In the genomic region with DNA sequence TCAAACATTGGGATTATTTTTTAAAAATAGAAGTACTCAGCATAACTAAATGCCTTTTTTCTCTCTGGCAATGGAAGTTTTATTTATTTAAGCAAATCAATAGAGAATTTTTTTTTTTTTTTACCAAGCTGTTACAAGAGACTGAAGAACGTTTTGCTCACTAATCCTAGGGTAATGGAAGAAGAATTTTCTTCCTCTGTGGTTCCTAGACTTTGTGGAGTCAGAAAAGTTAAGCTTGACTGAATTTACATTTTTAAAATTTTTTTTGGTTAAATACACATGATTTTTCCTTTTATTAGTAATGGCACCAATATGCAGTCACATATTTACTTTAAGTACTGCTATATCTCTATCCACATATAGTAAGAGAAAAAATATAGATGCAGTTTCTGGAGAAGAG, we compare ENCODE assay signal across 1 cellular context.
TF ChIP-seq lines count a peak whose summit lies in the region.

No MANE protein-coding gene starts in this region.

TF ChIP-seq in GM23338, 12 proteins besides CTCF, POLR2A, EP300 and RAD21 (continued from another document):
- TF ChIP-seq, protein P1, sequence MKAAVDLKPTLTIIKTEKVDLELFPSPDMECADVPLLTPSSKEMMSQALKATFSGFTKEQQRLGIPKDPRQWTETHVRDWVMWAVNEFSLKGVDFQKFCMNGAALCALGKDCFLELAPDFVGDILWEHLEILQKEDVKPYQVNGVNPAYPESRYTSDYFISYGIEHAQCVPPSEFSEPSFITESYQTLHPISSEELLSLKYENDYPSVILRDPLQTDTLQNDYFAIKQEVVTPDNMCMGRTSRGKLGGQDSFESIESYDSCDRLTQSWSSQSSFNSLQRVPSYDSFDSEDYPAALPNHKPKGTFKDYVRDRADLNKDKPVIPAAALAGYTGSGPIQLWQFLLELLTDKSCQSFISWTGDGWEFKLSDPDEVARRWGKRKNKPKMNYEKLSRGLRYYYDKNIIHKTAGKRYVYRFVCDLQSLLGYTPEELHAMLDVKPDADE (IDR thresholded peaks at IDR 0.05), result no peak
- no peak for TF ChIP-seq STAT1 (IDR thresholded peaks at IDR 0.05; ENCODE audit: unreplicated experiment)
